8 cellular contexts compared by ENCODE assay signal in genomic region chr6:7311171-7311570, GRCh38. TPM values are rescaled to one million over a fixed set of nuclear protein-coding genes. Genes with fewer than 3 reads are reported as not detected.
DNase-seq lines count a peak whose midpoint lies in the region; ATAC-seq and TF ChIP-seq lines count a peak whose summit lies in the region.

No MANE protein-coding gene starts in this region.

- H3K4me3 ChIP-seq in LNCaP clone FGC (ENCODE audit: low read depth, low read length) (peak overlapping the region; percentile 84), mammary epithelial cell (replicated peaks in 1 of 3; ENCODE audit: insufficient read depth in 1 of 3, low read depth in 2 of 3, low read length in 3 of 3) (peak overlapping the region in 2 of 3 experiments; percentile 74 to 89)
- no peak overlapping the region for H3K4me3 ChIP-seq in naive thymus-derived CD4-positive, alpha-beta T cell (ENCODE audit: low read length)

- H3K9me3 Mint-ChIP-seq in Calu3 (ENCODE audit: low read depth, unreplicated experiment) = no peaks in the 10 kb centered on the region
- H3K9me3 Mint-ChIP-seq in naive thymus-derived CD4-positive, alpha-beta T cell = peaks cover 0 to 4% (median 0%) of the 10 kb centered on the region in 11 donors

- TF ChIP-seq CTCF in Calu3 (IDR thresholded peaks at IDR 0.05; ENCODE audit: unreplicated experiment) (no peak), LNCaP clone FGC (IDR thresholded peaks at IDR 0.05; ENCODE audit: control insufficient read depth, extremely low read depth, insufficient read depth) (no peak), mammary epithelial cell (conservative IDR thresholded peaks at IDR 0.05 in 1 of 2, IDR thresholded peaks at IDR 0.05 in 1 of 2; ENCODE audit: extremely low read depth in 1 of 2, insufficient read depth in 1 of 2, low read depth in 1 of 2, low read length in 2 of 2) (no peak)

- POLR2A ChIA-PET in naive thymus-derived CD4-positive, alpha-beta T cell (lab: Charles Lee) = no interaction called here

- no peak overlapping the region for H2AFZ ChIP-seq in mammary epithelial cell (ENCODE audit: low read depth, low read length)

- intact Hi-C loops in Calu3 (cut with micrococcal nuclease; ENCODE audit: unreplicated experiment) = no loop called here
- intact Hi-C loops in mammary epithelial cell (cut with micrococcal nuclease) = loop anchor here (5.0 kb wide), 2 partner anchors 241 to 276 kb away; no protein-coding TSS in a partner anchor
- intact Hi-C loops in naive thymus-derived CD4-positive, alpha-beta T cell (cut with micrococcal nuclease) = loop anchor here in 1 of 2 donors (5.0 kb wide), 2 partner anchors 601 to 791 kb away; partner anchors contain the start of genes EEF1E1 and TXNDC5

- peaks cover 66% of the 10 kb centered on the region for H3K79me2 ChIP-seq in mammary epithelial cell (ENCODE audit: insufficient read depth, low read length)

- no peaks in the 10 kb centered on the region for H4K20me1 ChIP-seq in mammary epithelial cell (ENCODE audit: insufficient read depth, low read length)

- H3K4me3 Mint-ChIP-seq in Calu3 (ENCODE audit: low read depth, unreplicated experiment) = peak overlapping the region; percentile 91
- peak overlapping the region; percentile 29 to 98 (median 81) for H3K4me3 Mint-ChIP-seq in naive thymus-derived CD4-positive, alpha-beta T cell

- no TSS peak for BruUV-seq in Calu3 (replicated peaks; lab: Mats Ljungman, UMichigan)
- no TSS peak for BruUV-seq in mammary epithelial cell (replicated peaks; lab: Mats Ljungman, UMichigan)

- H3K4me2 ChIP-seq in mammary epithelial cell (ENCODE audit: insufficient read depth, low read depth, low read length) = peak overlapping the region; percentile 90

- no peak overlapping the region for H3K27ac Mint-ChIP-seq in Calu3 (ENCODE audit: unreplicated experiment)
- H3K27ac Mint-ChIP-seq in naive thymus-derived CD4-positive, alpha-beta T cell = peak overlapping the region in 5 of 9 donors; percentile 14 to 87 (median 71)

- peak overlapping the region; percentile 92 for H3K9ac ChIP-seq in mammary epithelial cell (ENCODE audit: insufficient read depth, low read length)

- no peaks in the 10 kb centered on the region for H3K27me3 ChIP-seq in mammary epithelial cell (ENCODE audit: insufficient read depth, low read length)
- no peaks in the 10 kb centered on the region for H3K27me3 ChIP-seq in naive thymus-derived CD4-positive, alpha-beta T cell (ENCODE audit: control insufficient read depth in 2 of 2, insufficient read depth in 2 of 2, low read length in 2 of 2)

- H3K27me3 Mint-ChIP-seq in Calu3 (ENCODE audit: unreplicated experiment) = no peaks in the 10 kb centered on the region
- H3K27me3 Mint-ChIP-seq in naive thymus-derived CD4-positive, alpha-beta T cell = no peaks in the 10 kb centered on the region

- peaks cover 40% of the 10 kb centered on the region for H3K36me3 Mint-ChIP-seq in Calu3 (ENCODE audit: insufficient read depth, unreplicated experiment)
- peaks cover 9 to 44% (median 17%) of the 10 kb centered on the region in 5 donors for H3K36me3 Mint-ChIP-seq in naive thymus-derived CD4-positive, alpha-beta T cell

- in situ Hi-C loops in mammary epithelial cell (cut with MboI; ENCODE audit: low sequenced_read_pairs in 2 of 2) = no loop called here

- DNase-seq in Calu3 (no peak), LNCaP clone FGC (ENCODE audit: low read depth) (no peak), mammary epithelial cell (no peak), CD1c-positive myeloid dendritic cell (ENCODE audit: extremely low spot score) (no peak), OCI-M1 (lab: John Stamatoyannopoulos, UW) (no peak), NCI-H1930 (lab: John Stamatoyannopoulos, UW) (no peak), SKM-1 (lab: John Stamatoyannopoulos, UW; ENCODE audit: unreplicated experiment) (no peak)
- no peak for DNase-seq in naive thymus-derived CD4-positive, alpha-beta T cell

- CTCF ChIA-PET in Calu3 (lab: Charles Lee) = no interaction called here
- CTCF ChIA-PET in mammary epithelial cell (lab: Charles Lee; ENCODE audit: low non-redundant PET) = no interaction called here
- CTCF ChIA-PET in naive thymus-derived CD4-positive, alpha-beta T cell (lab: Charles Lee) = no interaction called here

- WGBS in mammary epithelial cell (ENCODE audit: low coverage, missing lambda C conversion rate) = 93% methylated on average over 1 of the region's 1 CpG

- peaks cover 12% of the 10 kb centered on the region for H3K4me1 ChIP-seq in mammary epithelial cell (ENCODE audit: insufficient read depth, low read length)
- H3K4me1 ChIP-seq in naive thymus-derived CD4-positive, alpha-beta T cell (ENCODE audit: control insufficient read depth in 2 of 2, insufficient read depth in 2 of 2, low read length in 2 of 2) = peaks cover 12 to 27% of the 10 kb centered on the region in 2 donors

- dilution Hi-C loops in mammary epithelial cell (cut with HindIII; ENCODE audit: low sequenced_read_pairs) = loop anchor here (5.0 kb wide), 1 partner anchor 76 kb away; the partner anchor contains the start of genes CAGE1 and RIOK1

- H3K27ac ChIP-seq in mammary epithelial cell (ENCODE audit: insufficient read depth, low read depth, low read length) = peak overlapping the region; percentile 12
- H3K27ac ChIP-seq in naive thymus-derived CD4-positive, alpha-beta T cell (ENCODE audit: low read depth, low read length) = no peak overlapping the region

- H3K9me3 ChIP-seq in mammary epithelial cell (replicated peaks; ENCODE audit: insufficient read depth, low read length) = no peaks in the 10 kb centered on the region
- H3K9me3 ChIP-seq in naive thymus-derived CD4-positive, alpha-beta T cell (ENCODE audit: control insufficient read depth in 2 of 3, low read length in 3 of 3) = no peaks in the 10 kb centered on the region

- peaks cover 19% of the 10 kb centered on the region for H3K36me3 ChIP-seq in mammary epithelial cell (ENCODE audit: insufficient read depth, low read length)
- H3K36me3 ChIP-seq in naive thymus-derived CD4-positive, alpha-beta T cell (ENCODE audit: control insufficient read depth in 2 of 3, insufficient read depth in 3 of 3, low read length in 3 of 3) = peaks cover 0 to 35% (median 11%) of the 10 kb centered on the region in 3 experiments

- H3K4me1 Mint-ChIP-seq in Calu3 (ENCODE audit: low read depth, unreplicated experiment) = no peaks in the 10 kb centered on the region
- H3K4me1 Mint-ChIP-seq in naive thymus-derived CD4-positive, alpha-beta T cell = peaks cover 37 to 74% (median 58%) of the 10 kb centered on the region in 7 donors

- ATAC-seq in naive thymus-derived CD4-positive, alpha-beta T cell = no peak

RNA-seq across cellular contexts. Expression of gene SSR1, which starts 1.8 kb away (rescaled TPM):
- total RNA-seq in Calu3 (2022) (96.2 and 115 TPM in 2 replicates), mammary epithelial cell (100 to 1,000 TPM in 1 of 2 donors, 10 to 100 TPM in 1; 93.5 to 179 TPM)
- 124 TPM for polyA plus RNA-seq in mammary epithelial cell
- 193 TPM for polyA minus RNA-seq in mammary epithelial cell
- 100 to 1,000 TPM in 3 of 5 experiments, 10 to 100 TPM in 2; 75.0 to 178 (median 127) TPM for total RNA-seq in naive thymus-derived CD4-positive, alpha-beta T cell
- polyA plus RNA-seq in naive thymus-derived CD4-positive, alpha-beta T cell = 100 to 1,000 TPM; 151 to 204 TPM
